In genomic region chr7:42162560-42163325, GRCh38 we compare ENCODE assay signal across 19 cellular contexts.
A peak's percentile ranks its signal among the peaks of the same experiment; 100 is the strongest.
DNase-seq lines count a peak whose midpoint lies in the region; ATAC-seq and TF ChIP-seq lines count a peak whose summit lies in the region.
"Had no signal": no experiment of that assay in that cellular context is flagged by ENCODE, and none has a peak within 500 bp of the region (broad histone marks: within the 10 kb centered on the region; RNA-seq: fewer than 3 reads in every experiment).

No MANE protein-coding gene starts in this region.

- H3K4me3 ChIP-seq in mammary epithelial cell (replicated peaks in 1 of 3; ENCODE audit: insufficient read depth in 1 of 3, low read depth in 2 of 3, low read length in 3 of 3) = no peak overlapping the region
- H3K4me3 ChIP-seq: GM23248 had no signal

- H3K4me2 ChIP-seq in mammary epithelial cell (ENCODE audit: insufficient read depth, low read depth, low read length) = no peak overlapping the region

- BruUV-seq in MCF 10A (replicated peaks; lab: Mats Ljungman, UMichigan) (no TSS peak), mammary epithelial cell (replicated peaks; lab: Mats Ljungman, UMichigan) (no TSS peak)

- H3K27me3 Mint-ChIP-seq in MCF 10A (ENCODE audit: insufficient read depth, unreplicated experiment) (no peaks in the 10 kb centered on the region), WTC11 (ENCODE audit: low read depth) (no peaks in the 10 kb centered on the region), nephron progenitor cell (ENCODE audit: low read depth, poor library complexity) (peaks cover 4% of the 10 kb centered on the region), type B pancreatic cell (no peaks in the 10 kb centered on the region)
- H3K27me3 Mint-ChIP-seq: CD4-positive, CD25-positive, alpha-beta regulatory T cell had no signal

- 85% methylated on average over 6 of the region's 7 CpGs for WGBS in mammary epithelial cell (ENCODE audit: low coverage, missing lambda C conversion rate)

- peaks cover 43% of the 10 kb centered on the region for H3K4me1 Mint-ChIP-seq in MCF 10A (ENCODE audit: insufficient read depth, unreplicated experiment)
- peaks cover 34% of the 10 kb centered on the region for H3K4me1 Mint-ChIP-seq in WTC11
- peaks cover 62% of the 10 kb centered on the region for H3K4me1 Mint-ChIP-seq in nephron progenitor cell
- H3K4me1 Mint-ChIP-seq in type B pancreatic cell (ENCODE audit: unreplicated experiment) = peaks cover 46% of the 10 kb centered on the region
- H3K4me1 Mint-ChIP-seq: B cell; CD4-positive, CD25-positive, alpha-beta regulatory T cell had no signal

- no peak overlapping the region for H2AFZ ChIP-seq in mammary epithelial cell (ENCODE audit: low read depth, low read length)
- H2AFZ ChIP-seq: GM23248 had no signal

- TF ChIP-seq CTCF in MCF 10A (IDR thresholded peaks at IDR 0.05; ENCODE audit: unreplicated experiment) (no peak), mammary epithelial cell (conservative IDR thresholded peaks at IDR 0.05 in 1 of 2, IDR thresholded peaks at IDR 0.05 in 1 of 2; ENCODE audit: extremely low read depth in 1 of 2, insufficient read depth in 1 of 2, low read depth in 1 of 2, low read length in 2 of 2) (no peak), WTC11 (IDR thresholded peaks at IDR 0.05) (no peak), nephron progenitor cell (IDR thresholded peaks at IDR 0.05) (no peak), type B pancreatic cell (conservative IDR thresholded peaks at IDR 0.05) (no peak)

- in situ Hi-C loops in mammary epithelial cell (cut with MboI; ENCODE audit: low sequenced_read_pairs in 2 of 2) = no loop called here

- POLR2A ChIA-PET in MCF 10A (lab: Yijun Ruan, JAX) (interaction anchor here (0.7 to 1.2 kb wide), 6 partner anchors 31 to 1329 kb away, joined by 3 to 7 read pairs (median 3); partner anchors contain the start of gene GLI3), WTC11 (lab: Charles Lee) (interaction anchor here (0.7 kb wide), 1 partner anchor 199 kb away, joined by 3 read pairs; no protein-coding TSS in a partner anchor)

- H3K79me2 ChIP-seq in mammary epithelial cell (ENCODE audit: insufficient read depth, low read length) = peaks cover 19% of the 10 kb centered on the region

- intact Hi-C loops in MCF 10A (cut with micrococcal nuclease) = loop anchor here (5.0 kb wide), 1 partner anchor 75 kb away; the partner anchor contains the start of gene GLI3
- intact Hi-C loops in mammary epithelial cell (cut with micrococcal nuclease) = no loop called here

- dilution Hi-C loops in mammary epithelial cell (cut with HindIII; ENCODE audit: low sequenced_read_pairs) = no loop called here

- H3K9me3 Mint-ChIP-seq in MCF 10A (ENCODE audit: unreplicated experiment) (no peaks in the 10 kb centered on the region), WTC11 (no peaks in the 10 kb centered on the region), nephron progenitor cell (no peaks in the 10 kb centered on the region), type B pancreatic cell (no peaks in the 10 kb centered on the region)

- no peak overlapping the region for H3K9ac ChIP-seq in mammary epithelial cell (ENCODE audit: insufficient read depth, low read length)
- H3K9ac ChIP-seq: GM23248 had no signal

- no peaks in the 10 kb centered on the region for H4K20me1 ChIP-seq in mammary epithelial cell (ENCODE audit: insufficient read depth, low read length)

- H3K36me3 Mint-ChIP-seq in MCF 10A (ENCODE audit: insufficient read depth, unreplicated experiment) (no peaks in the 10 kb centered on the region), WTC11 (no peaks in the 10 kb centered on the region), nephron progenitor cell (ENCODE audit: low read depth) (peaks cover 36% of the 10 kb centered on the region), type B pancreatic cell (peaks cover 26% of the 10 kb centered on the region)
- H3K36me3 Mint-ChIP-seq: CD4-positive, CD25-positive, alpha-beta regulatory T cell had no signal

- ATAC-seq in WTC11 = no peak

- H3K36me3 ChIP-seq in mammary epithelial cell (ENCODE audit: insufficient read depth, low read length) = no peaks in the 10 kb centered on the region

- H3K27ac Mint-ChIP-seq in MCF 10A (ENCODE audit: low read depth, unreplicated experiment) (peak overlapping the region; percentile 95), WTC11 (peak overlapping the region; percentile 42; the same call in 1 of the 2 replicates), nephron progenitor cell (peak overlapping the region; percentile 82), type B pancreatic cell (peak overlapping the region; percentile 35)
- H3K27ac Mint-ChIP-seq: B cell; CD4-positive, CD25-positive, alpha-beta regulatory T cell had no signal

- no peak for DNase-seq in MCF 10A (ENCODE audit: unreplicated experiment)
- DNase-seq in mammary epithelial cell = no peak
- no peak for DNase-seq in WTC11 (ENCODE audit: low spot score)
- no peak for DNase-seq in nephron progenitor cell
- no peak for DNase-seq in type B pancreatic cell (ENCODE audit: extremely low spot score, unreplicated experiment)
- no peak for DNase-seq in activated CD8-positive, alpha-beta memory T cell treated with anti-CD3 and anti-CD28 coated beads, Interleukin-2, amount 50 U/mL, for 4 hours
- DNase-seq in substantia nigra (lab: John Stamatoyannopoulos, UW) = no peak
- no peak for DNase-seq in SHP77 treated with DMSO at 0.1 percent for 48 hours (lab: John Stamatoyannopoulos, UW)
- DNase-seq: 8988T; CD4-positive, CD25-positive, alpha-beta regulatory T cell; COR-L47; GDM1; GM23248; HCEC 1CT; NCI-H1105; NCI-H2081 treated with DMSO at 0.1 percent for 48 hours; NCI-H774; OCI-M1 had no signal

- H3K27ac ChIP-seq in mammary epithelial cell (ENCODE audit: insufficient read depth, low read depth, low read length) = no peak overlapping the region
- no peak overlapping the region for H3K27ac ChIP-seq in substantia nigra (ENCODE audit: low read depth, low read length, poor library complexity, severe bottlenecking)
- H3K27ac ChIP-seq: GM23248 had no signal

- H3K4me1 ChIP-seq in mammary epithelial cell (ENCODE audit: insufficient read depth, low read length) = peaks cover 19% of the 10 kb centered on the region

- no peaks in the 10 kb centered on the region for H3K27me3 ChIP-seq in mammary epithelial cell (ENCODE audit: insufficient read depth, low read length)

- CTCF ChIA-PET in MCF 10A (lab: Yijun Ruan, JAX) = interaction anchor here (0.8 to 1.5 kb wide), 3 partner anchors 70 to 524 kb away, joined by 3 to 6 read pairs (median 4); no protein-coding TSS in a partner anchor
- CTCF ChIA-PET in mammary epithelial cell (lab: Charles Lee; ENCODE audit: low non-redundant PET) = no interaction called here
- CTCF ChIA-PET in WTC11 (lab: Charles Lee) = interaction anchor here (0.6 kb wide), 1 partner anchor 216 kb away, joined by 3 read pairs; no protein-coding TSS in a partner anchor

- H3K4me3 Mint-ChIP-seq in MCF 10A (ENCODE audit: unreplicated experiment) (no peak overlapping the region), WTC11 (no peak overlapping the region), nephron progenitor cell (peak overlapping the region; percentile 18), type B pancreatic cell (peak overlapping the region; percentile 39)
- H3K4me3 Mint-ChIP-seq: B cell; CD4-positive, CD25-positive, alpha-beta regulatory T cell had no signal

- H3K9me3 ChIP-seq in mammary epithelial cell (replicated peaks; ENCODE audit: insufficient read depth, low read length) = no peaks in the 10 kb centered on the region

TF ChIP-seq in WTC11, 78 proteins besides CTCF, POLR2A, EP300 and RAD21 (continues in another document):
- TF ChIP-seq JAZF1 (CRISPR knock-in tag; IDR thresholded peaks at IDR 0.05) = no peak
- TF ChIP-seq ELF4 (CRISPR knock-in tag; IDR thresholded peaks at IDR 0.05; ENCODE audit: low read depth) = no peak
- TF ChIP-seq SOX15 (CRISPR knock-in tag; IDR thresholded peaks at IDR 0.05) = no peak
- TF ChIP-seq ZNF416 (CRISPR knock-in tag; IDR thresholded peaks at IDR 0.05) = no peak
- TF ChIP-seq AR (CRISPR knock-in tag; IDR thresholded peaks at IDR 0.05) = no peak
- no peak for TF ChIP-seq ATF1 (CRISPR knock-in tag; IDR thresholded peaks at IDR 0.05)
- TF ChIP-seq, protein P1, sequence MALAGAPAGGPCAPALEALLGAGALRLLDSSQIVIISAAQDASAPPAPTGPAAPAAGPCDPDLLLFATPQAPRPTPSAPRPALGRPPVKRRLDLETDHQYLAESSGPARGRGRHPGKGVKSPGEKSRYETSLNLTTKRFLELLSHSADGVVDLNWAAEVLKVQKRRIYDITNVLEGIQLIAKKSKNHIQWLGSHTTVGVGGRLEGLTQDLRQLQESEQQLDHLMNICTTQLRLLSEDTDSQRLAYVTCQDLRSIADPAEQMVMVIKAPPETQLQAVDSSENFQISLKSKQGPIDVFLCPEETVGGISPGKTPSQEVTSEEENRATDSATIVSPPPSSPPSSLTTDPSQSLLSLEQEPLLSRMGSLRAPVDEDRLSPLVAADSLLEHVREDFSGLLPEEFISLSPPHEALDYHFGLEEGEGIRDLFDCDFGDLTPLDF (CRISPR knock-in tag; IDR thresholded peaks at IDR 0.05) = no peak
- TF ChIP-seq PRRX2 (CRISPR knock-in tag; IDR thresholded peaks at IDR 0.05) = no peak
- TF ChIP-seq FOXK1 (CRISPR knock-in tag; IDR thresholded peaks at IDR 0.05) = no peak

Comparison
In these comparisons a context has a peak if more than half of its experiments do, and no peak if none do; other contexts are left out.
1. H3K27ac Mint-ChIP-seq: peak in every context shown above with its lines; median percentile 95 in MCF 10A; 82 in nephron progenitor cell; 42 in WTC11; 35 in type B pancreatic cell.
2. H3K4me3 Mint-ChIP-seq: peak in nephron progenitor cell (single experiment) and type B pancreatic cell (single experiment); none in MCF 10A (single experiment) and WTC11 (single experiment).